Comparison of ENCODE assay signal across 13 cellular contexts in the genomic region with DNA sequence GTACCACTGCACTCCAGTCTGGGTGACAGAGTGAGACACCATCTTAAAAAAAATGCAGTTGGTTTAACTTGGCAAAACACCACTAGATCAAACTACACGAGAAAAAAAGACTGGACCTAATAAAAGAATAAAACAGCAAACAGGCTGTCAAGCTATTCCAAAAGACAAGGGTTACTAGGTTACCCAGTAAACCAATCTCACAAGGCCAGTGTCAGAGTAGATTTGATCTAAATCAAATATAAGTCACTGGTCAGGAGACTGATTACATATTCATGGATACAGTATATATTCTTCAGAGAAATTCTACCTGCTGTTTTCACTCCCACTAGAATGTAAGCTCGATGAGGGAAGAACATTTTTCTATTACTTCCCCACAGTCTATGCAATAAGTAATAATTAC. TPM values are rescaled to one million over a fixed set of nuclear protein-coding genes. Genes with fewer than 3 reads are reported as not detected.
A peak's percentile ranks its signal among the peaks of the same experiment; 100 is the strongest.
DNase-seq lines count a peak whose midpoint lies in the region; ATAC-seq, FAIRE-seq and TF ChIP-seq lines count a peak whose summit lies in the region.
"Had no signal": no experiment of that assay in that cellular context is flagged by ENCODE, and none has a peak within 500 bp of the region (broad histone marks: within the 10 kb centered on the region; RNA-seq: fewer than 3 reads in every experiment).

No MANE protein-coding gene starts in this region.

- H2AK5ac ChIP-seq in mesenchymal stem cell (ENCODE audit: low read length, severe bottlenecking) = no peak overlapping the region
- no peak overlapping the region for H2AK5ac ChIP-seq in trophoblast cell (ENCODE audit: low read length)

- H3K4me1 ChIP-seq in astrocyte (ENCODE audit: insufficient read depth, low read length) (peaks cover 17% of the 10 kb centered on the region), mesenchymal stem cell (ENCODE audit: control insufficient read depth, insufficient read depth, low read depth, low read length) (peaks cover 3% of the 10 kb centered on the region), trophoblast cell (ENCODE audit: control insufficient read depth in 1 of 2, insufficient read depth in 2 of 2, low read length in 2 of 2) (peaks cover 4 to 8% of the 10 kb centered on the region in 2 experiments)

- no peak for FAIRE-seq in astrocyte (lab: Jason Lieb, UNC)

- no peak overlapping the region for H2BK5ac ChIP-seq in mesenchymal stem cell (ENCODE audit: low read depth, low read length, poor library complexity, severe bottlenecking)
- no peak overlapping the region for H2BK5ac ChIP-seq in trophoblast cell (ENCODE audit: low read depth, low read length, poor library complexity)

- H3K4ac ChIP-seq in mesenchymal stem cell (ENCODE audit: low read depth in 1 of 2, low read length in 2 of 2) = no peak overlapping the region
- no peak overlapping the region for H3K4ac ChIP-seq in trophoblast cell (ENCODE audit: low read depth, low read length)

- H3K36me3 Mint-ChIP-seq in stimulated activated naive CD8-positive, alpha-beta T cell treated with anti-CD3 and anti-CD28 coated beads, Interleukin-15, Interleukin-2, amounts not matched to agents 100 ng/mL and 50 ng/mL, for 24 hours (ENCODE audit: low read depth) = peaks cover 33% of the 10 kb centered on the region
- peaks cover 12% of the 10 kb centered on the region for H3K36me3 Mint-ChIP-seq in astrocyte (ENCODE audit: low read depth, unreplicated experiment)
- H3K36me3 Mint-ChIP-seq in immature natural killer cell = peaks cover 6 to 13% (median 8%) of the 10 kb centered on the region in 3 donors

- H3K27me3 Mint-ChIP-seq in stimulated activated naive CD8-positive, alpha-beta T cell treated with anti-CD3 and anti-CD28 coated beads, Interleukin-15, Interleukin-2, amounts not matched to agents 100 ng/mL and 50 ng/mL, for 24 hours = no peaks in the 10 kb centered on the region
- H3K27me3 Mint-ChIP-seq in astrocyte (ENCODE audit: low read depth, unreplicated experiment) = no peaks in the 10 kb centered on the region
- peaks cover 10 to 11% (median 11%) of the 10 kb centered on the region in 3 donors for H3K27me3 Mint-ChIP-seq in immature natural killer cell (ENCODE audit: low read depth in 3 of 3)
- H3K27me3 Mint-ChIP-seq: B cell had no signal

- H3K79me1 ChIP-seq in mesenchymal stem cell (replicated peaks; ENCODE audit: low read length, poor library complexity, severe bottlenecking) (peaks cover 7% of the 10 kb centered on the region), trophoblast cell (ENCODE audit: low read length) (peaks cover 10% of the 10 kb centered on the region)

- H3K23ac ChIP-seq in mesenchymal stem cell (ENCODE audit: low read length in 2 of 2) (no peak overlapping the region), trophoblast cell (ENCODE audit: low read length) (no peak overlapping the region)

- no peak for DNase-seq in stimulated activated naive CD8-positive, alpha-beta T cell treated with anti-CD3 and anti-CD28 coated beads, Interleukin-15, Interleukin-2, amounts not matched to agents 100 U/mL and 50 U/mL, for 24 hours
- no peak for DNase-seq in astrocyte (ENCODE audit: low read depth)
- DNase-seq in mesenchymal stem cell = no peak
- DNase-seq in immature natural killer cell = no peak
- DNase-seq in trophoblast cell = no peak
- DNase-seq: adrenal gland, NCI-H2029 treated with DMSO at 0.1 percent for 48 hours, ovary had no signal

- H2BK120ac ChIP-seq in mesenchymal stem cell (ENCODE audit: low read depth, low read length) (no peak overlapping the region), trophoblast cell (ENCODE audit: insufficient read depth, low read length, poor library complexity) (no peak overlapping the region)

- H3K14ac ChIP-seq in mesenchymal stem cell (ENCODE audit: low read length in 2 of 2) = no peak overlapping the region
- no peak overlapping the region for H3K14ac ChIP-seq in trophoblast cell (ENCODE audit: low read length)

- no peak overlapping the region for H4K91ac ChIP-seq in mesenchymal stem cell (ENCODE audit: low read length)
- no peak overlapping the region for H4K91ac ChIP-seq in trophoblast cell (ENCODE audit: low read depth, low read length)

- no peak overlapping the region for H2BK12ac ChIP-seq in mesenchymal stem cell (ENCODE audit: low read length in 2 of 2)
- no peak overlapping the region for H2BK12ac ChIP-seq in trophoblast cell (ENCODE audit: low read length)

- no peaks in the 10 kb centered on the region for H3K27me3 ChIP-seq in astrocyte (ENCODE audit: insufficient read depth, low read length)
- no peaks in the 10 kb centered on the region for H3K27me3 ChIP-seq in mesenchymal stem cell (ENCODE audit: control insufficient read depth in 1 of 2, insufficient read depth in 1 of 2, low read length in 2 of 2)
- H3K27me3 ChIP-seq in trophoblast cell (ENCODE audit: insufficient read depth, low read length) = no peaks in the 10 kb centered on the region
- H3K27me3 ChIP-seq: adrenal gland, ovary had no signal

- H3K27ac ChIP-seq in astrocyte (ENCODE audit: low read depth, low read length) = no peak overlapping the region
- no peak overlapping the region for H3K27ac ChIP-seq in mesenchymal stem cell (ENCODE audit: low read length, poor library complexity, severe bottlenecking)
- H3K27ac ChIP-seq in trophoblast cell (ENCODE audit: low read depth, low read length) = no peak overlapping the region
- H3K27ac ChIP-seq: adrenal gland, ovary had no signal

- no peak for TF ChIP-seq CTCF in astrocyte (IDR thresholded peaks at IDR 0.05; ENCODE audit: insufficient read depth, low read depth, low read length)

- H3K79me2 ChIP-seq in astrocyte (ENCODE audit: insufficient read depth, low read length) (peaks cover 68% of the 10 kb centered on the region), trophoblast cell (ENCODE audit: control insufficient read depth, insufficient read depth, low read length, poor library complexity) (peaks cover 12% of the 10 kb centered on the region)

- H3K9ac ChIP-seq in astrocyte (ENCODE audit: low read length) (no peak overlapping the region), mesenchymal stem cell (ENCODE audit: low read length) (peak overlapping the region; percentile 99), trophoblast cell (ENCODE audit: low read length) (no peak overlapping the region)

- no peak overlapping the region for H4K12ac ChIP-seq in trophoblast cell (ENCODE audit: low read depth, low read length)

- no peak overlapping the region for H3K4me3 ChIP-seq in astrocyte (ENCODE audit: insufficient read depth, low read depth, low read length)
- peak overlapping the region in 1 of 2 experiments; percentile 80 for H3K4me3 ChIP-seq in mesenchymal stem cell (ENCODE audit: insufficient read depth in 1 of 2, low read depth in 1 of 2, low read length in 2 of 2)
- no peak overlapping the region for H3K4me3 ChIP-seq in trophoblast cell (ENCODE audit: low read depth, low read length)
- H3K4me3 ChIP-seq: adrenal gland, ovary had no signal

- no peaks in the 10 kb centered on the region for H3K9me3 Mint-ChIP-seq in stimulated activated naive CD8-positive, alpha-beta T cell treated with anti-CD3 and anti-CD28 coated beads, Interleukin-15, Interleukin-2, amounts not matched to agents 100 ng/mL and 50 ng/mL, for 24 hours
- no peaks in the 10 kb centered on the region for H3K9me3 Mint-ChIP-seq in astrocyte (ENCODE audit: unreplicated experiment)
- no peaks in the 10 kb centered on the region for H3K9me3 Mint-ChIP-seq in immature natural killer cell

- no peak overlapping the region for H2AFZ ChIP-seq in astrocyte (ENCODE audit: low read depth, low read length)
- H2AFZ ChIP-seq in mesenchymal stem cell (ENCODE audit: low read depth, low read length) = no peak overlapping the region
- no peak overlapping the region for H2AFZ ChIP-seq in trophoblast cell (ENCODE audit: insufficient read depth, low read length, poor library complexity)

- no peak overlapping the region for H4K8ac ChIP-seq in mesenchymal stem cell (ENCODE audit: low read length)
- no peak overlapping the region for H4K8ac ChIP-seq in trophoblast cell (ENCODE audit: low read depth, low read length)

- no peak overlapping the region for H2BK15ac ChIP-seq in mesenchymal stem cell (ENCODE audit: low read depth, poor library complexity, severe bottlenecking)

- no peak for ATAC-seq in stimulated activated naive CD8-positive, alpha-beta T cell treated with anti-CD3 and anti-CD28 coated beads, Interleukin-15, Interleukin-2, amounts not matched to agents 100 U/mL and 50 U/mL, for 24 hours
- ATAC-seq in HG03520 (IDR thresholded peaks at IDR 0.05; ENCODE audit: unreplicated experiment) (no peak), HG03025 (IDR thresholded peaks at IDR 0.05; ENCODE audit: low FRiP score, unreplicated experiment) (no peak)
- ATAC-seq: left lobe of liver had no signal

- no peak overlapping the region for H3K27ac Mint-ChIP-seq in stimulated activated naive CD8-positive, alpha-beta T cell treated with anti-CD3 and anti-CD28 coated beads, Interleukin-15, Interleukin-2, amounts not matched to agents 100 ng/mL and 50 ng/mL, for 24 hours
- H3K27ac Mint-ChIP-seq in astrocyte (ENCODE audit: unreplicated experiment) (peak overlapping the region; percentile 30), immature natural killer cell (no peak overlapping the region)
- H3K27ac Mint-ChIP-seq: B cell had no signal

- H3K4me2 ChIP-seq in astrocyte (ENCODE audit: low read length) (peak overlapping the region; percentile 99), mesenchymal stem cell (ENCODE audit: low read length, poor library complexity, severe bottlenecking) (no peak overlapping the region), trophoblast cell (ENCODE audit: low read length) (no peak overlapping the region)

- peaks cover 47% of the 10 kb centered on the region for H3K4me1 Mint-ChIP-seq in stimulated activated naive CD8-positive, alpha-beta T cell treated with anti-CD3 and anti-CD28 coated beads, Interleukin-15, Interleukin-2, amounts not matched to agents 100 ng/mL and 50 ng/mL, for 24 hours (ENCODE audit: low read depth)
- H3K4me1 Mint-ChIP-seq in astrocyte (ENCODE audit: low read depth, unreplicated experiment) (peaks cover 19% of the 10 kb centered on the region), immature natural killer cell (peaks cover 49 to 67% of the 10 kb centered on the region in 2 donors)

- H4K20me1 ChIP-seq in astrocyte (ENCODE audit: insufficient read depth, low read length) = peaks cover 31% of the 10 kb centered on the region

- H3K18ac ChIP-seq in mesenchymal stem cell (ENCODE audit: low read depth in 1 of 2, low read length in 2 of 2) (no peak overlapping the region), trophoblast cell (ENCODE audit: low read length) (no peak overlapping the region)

- H3K9me3 ChIP-seq in astrocyte (ENCODE audit: insufficient read depth, low read depth, low read length) (no peaks in the 10 kb centered on the region), mesenchymal stem cell (ENCODE audit: control insufficient read depth, low read length) (no peaks in the 10 kb centered on the region), trophoblast cell (ENCODE audit: insufficient read depth, low read depth, low read length) (no peaks in the 10 kb centered on the region)
- H3K9me3 ChIP-seq: ovary had no signal

- WGBS in mesenchymal stem cell = 50% methylated on average over 2 of the region's 2 CpGs
- no CpG with 5 or more reads among the region's 2 CpGs for WGBS in trophoblast cell (ENCODE audit: extremely low coverage, insufficient coverage, insufficient read length)

- H3K4me3 Mint-ChIP-seq in stimulated activated naive CD8-positive, alpha-beta T cell treated with anti-CD3 and anti-CD28 coated beads, Interleukin-15, Interleukin-2, amounts not matched to agents 100 ng/mL and 50 ng/mL, for 24 hours = peak overlapping the region; percentile 30
- H3K4me3 Mint-ChIP-seq in astrocyte (ENCODE audit: unreplicated experiment) (peak overlapping the region; percentile 78), immature natural killer cell (no peak overlapping the region)

- H3K36me3 ChIP-seq in astrocyte (ENCODE audit: insufficient read depth, low read length) = peaks cover 18% of the 10 kb centered on the region
- H3K36me3 ChIP-seq in mesenchymal stem cell (ENCODE audit: control insufficient read depth in 1 of 2, insufficient read depth in 2 of 2, low read depth in 1 of 2, low read length in 2 of 2) = peaks cover 8 to 44% of the 10 kb centered on the region in 2 experiments
- peaks cover 3 to 5% of the 10 kb centered on the region in 2 experiments for H3K36me3 ChIP-seq in trophoblast cell (ENCODE audit: control insufficient read depth in 1 of 2, insufficient read depth in 2 of 2, low read length in 2 of 2)
- H3K36me3 ChIP-seq: ovary had no signal

RNA-seq across cellular contexts. Expression of a gene that starts 2.5 kb away (rescaled TPM):
- total RNA-seq in astrocyte = 12.5 and 13.4 TPM in 2 replicates
- 6.7 TPM for polyA plus RNA-seq in mesenchymal stem cell (2013, experiment 1 of 2)
- 7.2 TPM for polyA plus RNA-seq in mesenchymal stem cell (2013, experiment 2 of 2)
- polyA plus RNA-seq in immature natural killer cell = 10 to 100 TPM in 1 of 3 donors, 1 to 10 TPM in 2; 4.0 to 13.0 (median 9.6) TPM
- 6.6 and 7.2 TPM in 2 replicates for polyA plus RNA-seq in trophoblast cell (2013)

RNA-seq across cellular contexts. Expression of a gene that starts 2.7 kb away (rescaled TPM):
- 39.6 and 40.9 TPM in 2 replicates for total RNA-seq in astrocyte
- 47.8 TPM for polyA plus RNA-seq in mesenchymal stem cell (2013, experiment 1 of 2)
- polyA plus RNA-seq in mesenchymal stem cell (2013, experiment 2 of 2) = 52.9 TPM
- polyA plus RNA-seq in immature natural killer cell = 10 to 100 TPM; 55.5 to 93.8 (median 63.4) TPM
- 34.6 and 35.3 TPM in 2 replicates for polyA plus RNA-seq in trophoblast cell (2013)

Comparison
In these comparisons a context has a peak if more than half of its experiments do, and no peak if none do; other contexts are left out.
1. H3K4me3 Mint-ChIP-seq: peak in stimulated activated naive CD8-positive, alpha-beta T cell treated with anti-CD3 and anti-CD28 coated beads, Interleukin-15, Interleukin-2, amounts not matched to agents 100 ng/mL and 50 ng/mL, for 24 hours (single experiment) and astrocyte (single experiment); none in immature natural killer cell (0 of 5).